8 cellular contexts compared by ENCODE assay signal in genomic region chr7:66204822-66205735, GRCh38. TPM values are rescaled to one million over a fixed set of nuclear protein-coding genes. Genes with fewer than 3 reads are reported as not detected.
DNase-seq lines count a peak whose midpoint lies in the region; ATAC-seq and TF ChIP-seq lines count a peak whose summit lies in the region.

Gene TPST1 (plus strand): TSS chr7:66205334. CDS start chr7:66240426, 35,092 bp downstream.

- DNase-seq in DMS153 treated with DMSO at 0.1 percent for 48 hours (lab: John Stamatoyannopoulos, UW; ENCODE audit: unreplicated experiment), result peak; percentile 78
- peak; percentile 69 to 93 for DNase-seq in PC-9
- peak; percentile 51 for DNase-seq in activated T-helper 1 cell treated with Interleukin-2 at 50 U/mL for 16 hours (ENCODE audit: low read depth)
- DNase-seq in esophagus squamous epithelium (lab: John Stamatoyannopoulos, UW), result peak; percentile 21
- peak; percentile 95 for DNase-seq in myocyte (ENCODE audit: low read depth)
- peak; percentile 59 to 72 for DNase-seq in stimulated activated CD8-positive, alpha-beta memory T cell treated with anti-CD3 and anti-CD28 coated beads, Interleukin-7, amount 100 ng/mL, for 4 hours (ENCODE audit: low read depth in 2 of 2)

- H3F3A ChIP-seq in PC-9 (ENCODE audit: insufficient read depth, low read depth), result no peaks in the 10 kb centered on the region

- CTCF ChIA-PET in PC-9 (lab: Charles Lee), result interaction anchor here (0.5 to 0.7 kb wide), 4 partner anchors 9 to 125 kb away, joined by 3 to 4 read pairs (median 3); no protein-coding TSS in a partner anchor

- TF ChIP-seq POLR2A in esophagus squamous epithelium (IDR thresholded peaks at IDR 0.05), result peak in 3 of 4 donors; percentile 81 to 95 (median 88)

- no peaks in the 10 kb centered on the region for H3K9me3 ChIP-seq in PC-9 (ENCODE audit: insufficient read depth, low read depth)
- H3K9me3 ChIP-seq in esophagus squamous epithelium, result no peaks in the 10 kb centered on the region

- H3K36me3 ChIP-seq in PC-9 (ENCODE audit: low read depth) (no peaks in the 10 kb centered on the region), esophagus squamous epithelium (peaks cover 0 to 5% (median 0%) of the 10 kb centered on the region in 3 donors)

- TF ChIP-seq CTCF in PC-9 (conservative IDR thresholded peaks at IDR 0.05) (peak; percentile 58; the same call in 1 of the 2 replicates), esophagus squamous epithelium (IDR thresholded peaks at IDR 0.05) (peak in 5 of 6 experiments; percentile 47 to 77 (median 65))

- H3K79me2 ChIP-seq in PC-9 (ENCODE audit: low read depth), result no peaks in the 10 kb centered on the region

- no peaks in the 10 kb centered on the region for H3K9me2 ChIP-seq in PC-9 (ENCODE audit: insufficient read depth)

- TF ChIP-seq EP300 in Ishikawa (IDR thresholded peaks at IDR 0.05; ENCODE audit: borderline replicate concordance), result no peak

- intact Hi-C loops in PC-9 (cut with micrococcal nuclease; ENCODE audit: unreplicated experiment), result loop anchor here (2.0 to 5.0 kb wide), 2 partner anchors 56 to 207 kb away; no protein-coding TSS in a partner anchor
- intact Hi-C loops in esophagus squamous epithelium (cut with DNase I), result no loop called here

- H4K20me1 ChIP-seq in PC-9 (ENCODE audit: insufficient read depth), result no peaks in the 10 kb centered on the region

- no TSS peak for BruUV-seq in PC-9 (replicated peaks; lab: Mats Ljungman, UMichigan)

- no peaks in the 10 kb centered on the region for H3K27me3 ChIP-seq in PC-9 (ENCODE audit: insufficient read depth, low read depth)
- H3K27me3 ChIP-seq in esophagus squamous epithelium, result no peaks in the 10 kb centered on the region

- 0% methylated on average over 6 to 13 of the region's 89 CpGs for WGBS in esophagus squamous epithelium, 2 donors

- peak within 1 kb of the TSS; percentile 95 for H3K4me2 ChIP-seq in PC-9

- no peak within 1 kb of the TSS for H3K27ac ChIP-seq in PC-9
- H3K27ac ChIP-seq in esophagus squamous epithelium, result peak within 1 kb of the TSS; percentile 79 to 88 (median 84)

- POLR2A ChIA-PET in PC-9 (lab: Charles Lee; ENCODE audit: unreplicated experiment), result interaction anchor here (0.5 to 0.6 kb wide), 3 partner anchors 125 to 265 kb away, joined by 3 to 5 read pairs (median 3); no protein-coding TSS in a partner anchor

- H3K4me1 ChIP-seq in PC-9 (replicated peaks; ENCODE audit: insufficient read depth), result peaks cover 5% of the 10 kb centered on the region; the same call in 1 of the 2 replicates
- H3K4me1 ChIP-seq in esophagus squamous epithelium, result peaks cover 11 to 49% (median 14%) of the 10 kb centered on the region in 3 donors

- peak within 1 kb of the TSS; percentile 96 for H2AFZ ChIP-seq in PC-9

- peak; percentile 96 for ATAC-seq in GM21576 (IDR thresholded peaks at IDR 0.05; ENCODE audit: unreplicated experiment)

- no peak for TF ChIP-seq RAD21 in Ishikawa (IDR thresholded peaks at IDR 0.05; ENCODE audit: low read depth)

- H3K4me3 ChIP-seq in PC-9, result peak within 1 kb of the TSS; percentile 94
- peak within 1 kb of the TSS; percentile 68 to 90 (median 88) for H3K4me3 ChIP-seq in esophagus squamous epithelium

TF ChIP-seq in Ishikawa, 13 proteins besides CTCF, POLR2A, EP300 and RAD21:
- TF ChIP-seq TAF1 (IDR thresholded peaks at IDR 0.05; ENCODE audit: low read depth) (peak; percentile 89), CEBPB (IDR thresholded peaks at IDR 0.05) (no peak), FOXM1 (IDR thresholded peaks at IDR 0.05; ENCODE audit: borderline replicate concordance, low read depth) (no peak), ZBTB7A (IDR thresholded peaks at IDR 0.05; ENCODE audit: low read depth) (peak; percentile 92), REST (IDR thresholded peaks at IDR 0.05; ENCODE audit: low read depth) (0 out of 2 replicates have a peak, but pooled peaks have one; percentile 22), EGR1 (IDR thresholded peaks at IDR 0.05) (no peak; the same call in 1 of the 2 replicates), USF1 (IDR thresholded peaks at IDR 0.05) (no peak), MAX (IDR thresholded peaks at IDR 0.05) (peak; percentile 60), TCF12 (IDR thresholded peaks at IDR 0.05; ENCODE audit: low read depth) (peak; percentile 54)
TF ChIP-seq in Ishikawa: peak in this region for 5.

RNA-seq across cellular contexts. Expression of gene TPST1, which starts in this region (rescaled TPM):
- total RNA-seq in PC-9 (2021) (11.0 and 14.9 TPM in 2 replicates), esophagus squamous epithelium (10 to 100 TPM; 10.2 to 23.1 (median 17.1) TPM), myocyte (37.3 and 48.2 TPM in 2 replicates)
- polyA plus RNA-seq in myocyte (2012), result 28.6 TPM

Comparison
In these comparisons a context has a peak if more than half of its experiments do, and no peak if none do; other contexts are left out.
1. DNase-seq: peak in every context shown above with its lines; median percentile 95 in myocyte; 81 in PC-9; 78 in DMS153 treated with DMSO at 0.1 percent for 48 hours; 66 in stimulated activated CD8-positive, alpha-beta memory T cell treated with anti-CD3 and anti-CD28 coated beads, Interleukin-7, amount 100 ng/mL, for 4 hours; 51 in activated T-helper 1 cell treated with Interleukin-2 at 50 U/mL for 16 hours; 21 in esophagus squamous epithelium.